18 cellular contexts compared by ENCODE assay signal in genomic region chr1:166978795-166979194, GRCh38. TPM values are rescaled to one million over a fixed set of nuclear protein-coding genes. Genes with fewer than 3 reads are reported as not detected.
DNase-seq lines count a peak whose midpoint lies in the region; ATAC-seq, FAIRE-seq and TF ChIP-seq lines count a peak whose summit lies in the region.
"Had no signal": no experiment of that assay in that cellular context is flagged by ENCODE, and none has a peak within 500 bp of the region (broad histone marks: within the 10 kb centered on the region; RNA-seq: fewer than 3 reads in every experiment).

No MANE protein-coding gene starts in this region.

- intact Hi-C loops in transverse colon (cut with DNase I; ENCODE audit: low total_unique reads), result no loop called here
- intact Hi-C loops in naive thymus-derived CD4-positive, alpha-beta T cell (cut with micrococcal nuclease), result loop anchor here (5.0 to 10.0 kb wide), 4 partner anchors 64 to 576 kb away; partner anchors contain the start of genes CREG1 (in 1 of the 2), POU2F1 (in 1 of the 2) and TADA1 (in 1 of the 2)
- intact Hi-C loops in natural killer cell (cut with micrococcal nuclease), result loop anchor here (5.0 kb wide), 1 partner anchor 64 kb away; no protein-coding TSS in a partner anchor

- H3K4me3 Mint-ChIP-seq in naive thymus-derived CD4-positive, alpha-beta T cell, result no peak overlapping the region
- H3K4me3 Mint-ChIP-seq in natural killer cell, result no peak overlapping the region
- H3K4me3 Mint-ChIP-seq: activated naive CD4-positive, alpha-beta T cell treated with anti-CD3 and anti-CD28 coated beads, Interleukin-2, amount 50 U/mL, for 24 hours had no signal

- H3K27me3 ChIP-seq in KMS-11 (ENCODE audit: insufficient read depth, low read depth) (peaks cover 14% of the 10 kb centered on the region; the same call in 1 of the 2 replicates), transverse colon (peaks cover 14% of the 10 kb centered on the region)
- H3K27me3 ChIP-seq in naive thymus-derived CD4-positive, alpha-beta T cell (ENCODE audit: control insufficient read depth in 2 of 2, insufficient read depth in 2 of 2, low read length in 2 of 2), result no peaks in the 10 kb centered on the region

- H3K9me3 Mint-ChIP-seq in naive thymus-derived CD4-positive, alpha-beta T cell, result no peaks in the 10 kb centered on the region
- H3K9me3 Mint-ChIP-seq in natural killer cell, result no peaks in the 10 kb centered on the region
- H3K9me3 Mint-ChIP-seq: activated naive CD4-positive, alpha-beta T cell treated with anti-CD3 and anti-CD28 coated beads, Interleukin-2, amount 50 U/mL, for 24 hours had no signal

- no peaks in the 10 kb centered on the region for H3K79me2 ChIP-seq in KMS-11 (ENCODE audit: insufficient read depth, low read depth)

- no peak for TF ChIP-seq POLR2A in GM12892 (IDR thresholded peaks at IDR 0.05; ENCODE audit: low read depth, low read length)
- TF ChIP-seq POLR2A in transverse colon (IDR thresholded peaks at IDR 0.05), result no peak

- FAIRE-seq in GM12892 (lab: Jason Lieb, UNC), result peak; percentile 66
- FAIRE-seq: bronchial epithelial cell had no signal

- no peak for TF ChIP-seq EP300 in transverse colon (IDR thresholded peaks at IDR 0.05; ENCODE audit: low read depth)

- H3K9ac ChIP-seq in KMS-11, result no peak overlapping the region

- POLR2A ChIA-PET in naive thymus-derived CD4-positive, alpha-beta T cell (lab: Charles Lee), result interaction anchor here (0.8 kb wide), 1 partner anchor 103 kb away, joined by 3 read pairs; the partner anchor contains the start of gene TADA1

- 47 to 50% methylated on average over 1 of the region's 1 CpG for WGBS in transverse colon (ENCODE audit: low coverage in 1 of 2), 2 donors

- H3K4me1 ChIP-seq in KMS-11 (ENCODE audit: low read depth, poor library complexity, severe bottlenecking) (peaks cover 29% of the 10 kb centered on the region), transverse colon (peaks cover 3 to 14% (median 9%) of the 10 kb centered on the region in 4 donors)
- peaks cover 4 to 9% of the 10 kb centered on the region in 2 donors for H3K4me1 ChIP-seq in naive thymus-derived CD4-positive, alpha-beta T cell (ENCODE audit: control insufficient read depth in 2 of 2, insufficient read depth in 2 of 2, low read length in 2 of 2)

- H3K27ac Mint-ChIP-seq in naive thymus-derived CD4-positive, alpha-beta T cell, result no peak overlapping the region
- H3K27ac Mint-ChIP-seq in natural killer cell, result no peak overlapping the region
- H3K27ac Mint-ChIP-seq: activated naive CD4-positive, alpha-beta T cell treated with anti-CD3 and anti-CD28 coated beads, Interleukin-2, amount 50 U/mL, for 24 hours had no signal

- CTCF ChIA-PET in naive thymus-derived CD4-positive, alpha-beta T cell (lab: Charles Lee), result interaction anchor here (1.1 kb wide), 1 partner anchor 82 kb away, joined by 4 read pairs; no protein-coding TSS in a partner anchor

- no peaks in the 10 kb centered on the region for H4K20me1 ChIP-seq in KMS-11 (ENCODE audit: insufficient read depth)

- no peak overlapping the region for H3K4me3 ChIP-seq in KMS-11 (IDR thresholded peaks at IDR 0.05; ENCODE audit: insufficient read depth, low read depth, low read length)
- no peak overlapping the region for H3K4me3 ChIP-seq in transverse colon
- H3K4me3 ChIP-seq in naive thymus-derived CD4-positive, alpha-beta T cell (ENCODE audit: low read length), result no peak overlapping the region
- H3K4me3 ChIP-seq: left ventricle myocardium inferior had no signal

- TF ChIP-seq CTCF in KMS-11 (conservative IDR thresholded peaks at IDR 0.05; ENCODE audit: low read depth, low read length) (no peak), transverse colon (IDR thresholded peaks at IDR 0.05) (no peak), natural killer cell (IDR thresholded peaks at IDR 0.05) (no peak)

- no peaks in the 10 kb centered on the region for H3K9me3 ChIP-seq in transverse colon
- H3K9me3 ChIP-seq in naive thymus-derived CD4-positive, alpha-beta T cell (ENCODE audit: control insufficient read depth in 2 of 3, low read length in 3 of 3), result no peaks in the 10 kb centered on the region
- H3K9me3 ChIP-seq: left ventricle myocardium inferior had no signal

- peak; percentile 35 for ATAC-seq in GM19328 (IDR thresholded peaks at IDR 0.05; ENCODE audit: unreplicated experiment)
- ATAC-seq in HG02852 (IDR thresholded peaks at IDR 0.05; ENCODE audit: unreplicated experiment), result peak; percentile 53
- ATAC-seq in naive thymus-derived CD4-positive, alpha-beta T cell, result no peak
- ATAC-seq in natural killer cell, result no peak

- H2AFZ ChIP-seq in KMS-11 (ENCODE audit: low read depth), result no peak overlapping the region

- in situ Hi-C loops in transverse colon (cut with MboI; ENCODE audit: low pct_ligation_motif_present in 1 of 4, low pct_unique_long_range_greater_than_20kb in 1 of 4, low sequenced_read_pairs in 3 of 4), result no loop called here

- DNase-seq in GM12892 (ENCODE audit: insufficient read length) (no peak), transverse colon (no peak), CD1c-positive myeloid dendritic cell (ENCODE audit: extremely low spot score) (no peak), natural killer cell (no peak)
- no peak for DNase-seq in naive thymus-derived CD4-positive, alpha-beta T cell
- DNase-seq: COR-L47; effector memory CD4-positive, alpha-beta T cell; GOT3; IMR-90; left ventricle myocardium inferior; NCI-H524 had no signal

- H3K36me3 Mint-ChIP-seq in naive thymus-derived CD4-positive, alpha-beta T cell, result peaks cover 0 to 1% (median 0%) of the 10 kb centered on the region in 5 donors
- H3K36me3 Mint-ChIP-seq in natural killer cell, result no peaks in the 10 kb centered on the region

- peaks cover 5 to 24% (median 11%) of the 10 kb centered on the region in 5 donors for H3K27me3 Mint-ChIP-seq in naive thymus-derived CD4-positive, alpha-beta T cell
- peaks cover 4 to 11% of the 10 kb centered on the region in 2 donors for H3K27me3 Mint-ChIP-seq in natural killer cell (ENCODE audit: low read depth in 2 of 2)

- no peaks in the 10 kb centered on the region for H3K36me3 ChIP-seq in KMS-11 (ENCODE audit: insufficient read depth)
- no peaks in the 10 kb centered on the region for H3K36me3 ChIP-seq in transverse colon
- peaks cover 0 to 3% (median 0%) of the 10 kb centered on the region in 3 experiments for H3K36me3 ChIP-seq in naive thymus-derived CD4-positive, alpha-beta T cell (ENCODE audit: control insufficient read depth in 2 of 3, insufficient read depth in 3 of 3, low read length in 3 of 3)
- H3K36me3 ChIP-seq: left ventricle myocardium inferior had no signal

- peaks cover 12 to 20% (median 19%) of the 10 kb centered on the region in 7 donors for H3K4me1 Mint-ChIP-seq in naive thymus-derived CD4-positive, alpha-beta T cell
- H3K4me1 Mint-ChIP-seq in natural killer cell, result peaks cover 19 to 30% of the 10 kb centered on the region in 2 donors

- H3K4me2 ChIP-seq in KMS-11, result peak overlapping the region; percentile 3; the same call in 1 of the 2 replicates

- H3K27ac ChIP-seq in KMS-11 (no peak overlapping the region), transverse colon (no peak overlapping the region)
- no peak overlapping the region for H3K27ac ChIP-seq in naive thymus-derived CD4-positive, alpha-beta T cell (ENCODE audit: low read depth, low read length)
- H3K27ac ChIP-seq: left ventricle myocardium inferior had no signal

RNA-seq across cellular contexts. Expression of gene ILDR2, which starts 3.5 kb away (rescaled TPM):
- 0.78 TPM for polyA plus RNA-seq in GM12892 (2012; ENCODE audit: missing spikeins)
- total RNA-seq in transverse colon (1 to 10 TPM; 1.1 to 5.4 (median 1.7) TPM), natural killer cell (1 to 10 TPM; 2.4 to 4.3 (median 2.8) TPM)
- 1 to 10 TPM in 1 of 5 experiments, under 1 TPM in 4; 0.15 to 10.0 (median 0.29) TPM for total RNA-seq in naive thymus-derived CD4-positive, alpha-beta T cell
- not detected for polyA plus RNA-seq in naive thymus-derived CD4-positive, alpha-beta T cell
- total RNA-seq: bronchial epithelial cell had no signal
- polyA plus RNA-seq: IMR-90 had no signal

RNA-seq across cellular contexts. Expression of gene MAEL, which starts 10.3 kb away (rescaled TPM):
- polyA plus RNA-seq in GM12892 (2012; ENCODE audit: missing spikeins), result not detected
- total RNA-seq in transverse colon (not detected), natural killer cell (under 1 TPM in 1 of 3 donors, not detected in 2; 0.19 TPM)
- not detected for total RNA-seq in naive thymus-derived CD4-positive, alpha-beta T cell
- polyA plus RNA-seq in naive thymus-derived CD4-positive, alpha-beta T cell, result not detected
- total RNA-seq: bronchial epithelial cell; IMR-90; myocyte; T-helper 1 cell treated with Interleukin-12 subunit alpha and Interleukin-12 subunit beta and Interleukin-4 antibody, amounts not matched to agents 30 ng/mL and 1 ng/mL, for 36 hours had no signal
- polyA plus RNA-seq: IMR-90 had no signal

Comparison
In these comparisons a context has a peak if more than half of its experiments do, and no peak if none do; other contexts are left out.
1. ATAC-seq: peak in GM19328 (single experiment) and HG02852 (single experiment); none in naive thymus-derived CD4-positive, alpha-beta T cell (single experiment) and natural killer cell (0 of 3).